Comparison of ENCODE assay signal across 9 cellular contexts in the genomic region with DNA sequence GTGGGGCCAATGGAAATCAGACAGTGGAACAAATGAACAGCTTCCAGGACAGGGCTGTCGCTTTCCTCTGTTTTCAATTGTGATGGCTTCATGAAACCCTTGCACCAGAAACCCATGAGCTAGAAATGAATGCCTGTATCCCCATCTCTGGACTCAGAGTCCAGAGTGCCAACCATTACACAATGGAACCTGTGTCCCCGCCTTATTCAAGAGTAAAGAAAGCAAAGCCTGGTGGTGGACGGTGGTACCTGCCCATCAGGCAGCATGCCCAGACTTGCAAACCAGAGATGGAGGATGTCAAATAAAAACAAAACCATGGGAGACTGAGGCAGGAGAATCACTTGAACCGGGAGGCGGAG. TPM values are rescaled to one million over a fixed set of nuclear protein-coding genes. Genes with fewer than 3 reads are reported as not detected.
DNase-seq lines count a peak whose midpoint lies in the region; ATAC-seq and TF ChIP-seq lines count a peak whose summit lies in the region.
"Had no signal": no experiment of that assay in that cellular context is flagged by ENCODE, and none has a peak within 500 bp of the region (broad histone marks: within the 10 kb centered on the region; RNA-seq: fewer than 3 reads in every experiment).

No MANE protein-coding gene starts in this region.

- no peaks in the 10 kb centered on the region for H3K36me3 ChIP-seq in lower lobe of right lung
- no peaks in the 10 kb centered on the region for H3K36me3 ChIP-seq in urinary bladder (ENCODE audit: insufficient read depth)

- WGBS in urinary bladder, result 68% methylated on average over 5 of the region's 5 CpGs

- H3K4me3 ChIP-seq in astrocyte of the spinal cord (ENCODE audit: low read depth, low read length) (no peak overlapping the region), lower lobe of right lung (no peak overlapping the region), urinary bladder (ENCODE audit: low read depth, low read length) (no peak overlapping the region)

- intact Hi-C loops in lower lobe of right lung (cut with DNase I), result no loop called here

- no peaks in the 10 kb centered on the region for H3K9me3 Mint-ChIP-seq in activated CD8-positive, alpha-beta memory T cell treated with anti-CD3 and anti-CD28 coated beads, Interleukin-2, amount 10 ng/mL, durations not matched to agents 7 days and 5 days (ENCODE audit: low read depth)

- in situ Hi-C loops in astrocyte of the spinal cord (cut with HindIII; ENCODE audit: low sequenced_read_pairs), result no loop called here

- TF ChIP-seq CTCF in astrocyte of the spinal cord (IDR thresholded peaks at IDR 0.05; ENCODE audit: low read depth, low read length) (peak; percentile 16), lower lobe of right lung (IDR thresholded peaks at IDR 0.05) (peak; percentile 20)

- H3K27ac ChIP-seq in lower lobe of right lung (peak overlapping the region; percentile 71), urinary bladder (ENCODE audit: low read depth) (peak overlapping the region; percentile 78)

- DNase-seq in activated CD8-positive, alpha-beta memory T cell treated with anti-CD3 and anti-CD28 coated beads, Interleukin-2, amount 50 U/mL, for 48 hours, result peak; percentile 46
- DNase-seq in activated CD8-positive, alpha-beta memory T cell treated with anti-CD3 and anti-CD28 coated beads, Interleukin-2, amount 10 ng/mL, durations not matched to agents 7 days and 5 days, result no peak
- no peak for DNase-seq in astrocyte of the spinal cord (ENCODE audit: low read depth, low spot score)
- DNase-seq in lower lobe of right lung, result no peak
- no peak for DNase-seq in NCI-H2081 (lab: John Stamatoyannopoulos, UW)
- no peak for DNase-seq in activated CD4-positive, alpha-beta T cell treated with anti-CD3 and anti-CD28 coated beads for 48 hours
- DNase-seq: activated effector memory CD4-positive, alpha-beta T cell treated with anti-CD3 and anti-CD28 coated beads, Interleukin-2, amount 50 U/mL, for 16 hours had no signal

- no peaks in the 10 kb centered on the region for H3K27me3 Mint-ChIP-seq in activated CD8-positive, alpha-beta memory T cell treated with anti-CD3 and anti-CD28 coated beads, Interleukin-2, amount 10 ng/mL, durations not matched to agents 7 days and 5 days

- CTCF ChIA-PET in activated CD8-positive, alpha-beta memory T cell treated with anti-CD3 and anti-CD28 coated beads, Interleukin-2, amount 10 ng/mL, durations not matched to agents 7 days and 5 days (lab: Charles Lee), result interaction anchor here (1.0 to 5.7 kb wide), 6 partner anchors 8 to 136 kb away, joined by 3 to 41 read pairs (median 6); no protein-coding TSS in a partner anchor

- H3K9me3 ChIP-seq in lower lobe of right lung, result no peaks in the 10 kb centered on the region

- no peak for ATAC-seq in activated CD8-positive, alpha-beta memory T cell treated with anti-CD3 and anti-CD28 coated beads, Interleukin-2, amount 10 ng/mL, durations not matched to agents 7 days and 5 days
- ATAC-seq in lower lobe of right lung (peak; percentile 23), GM19452 (IDR thresholded peaks at IDR 0.05; ENCODE audit: unreplicated experiment) (no peak)

- no peak overlapping the region for H3K4me3 Mint-ChIP-seq in activated CD8-positive, alpha-beta memory T cell treated with anti-CD3 and anti-CD28 coated beads, Interleukin-2, amount 10 ng/mL, durations not matched to agents 7 days and 5 days

- H3K27me3 ChIP-seq in lower lobe of right lung (ENCODE audit: low read depth), result no peaks in the 10 kb centered on the region

- H3K27ac Mint-ChIP-seq in activated CD8-positive, alpha-beta memory T cell treated with anti-CD3 and anti-CD28 coated beads, Interleukin-2, amount 10 ng/mL, durations not matched to agents 7 days and 5 days, result no peak overlapping the region

- peaks cover 32% of the 10 kb centered on the region for H3K4me1 Mint-ChIP-seq in activated CD8-positive, alpha-beta memory T cell treated with anti-CD3 and anti-CD28 coated beads, Interleukin-2, amount 10 ng/mL, durations not matched to agents 7 days and 5 days

- H3K4me1 ChIP-seq in lower lobe of right lung (peaks cover 58% of the 10 kb centered on the region), urinary bladder (ENCODE audit: insufficient read depth) (peaks cover 2% of the 10 kb centered on the region)

- peaks cover 1% of the 10 kb centered on the region for H3K36me3 Mint-ChIP-seq in activated CD8-positive, alpha-beta memory T cell treated with anti-CD3 and anti-CD28 coated beads, Interleukin-2, amount 10 ng/mL, durations not matched to agents 7 days and 5 days

RNA-seq across cellular contexts. Expression of gene CAPN2, which starts 4.4 kb away (rescaled TPM):
- 100 to 1,000 TPM; 183 to 255 TPM for total RNA-seq in activated CD8-positive, alpha-beta memory T cell treated with anti-CD3 and anti-CD28 coated beads, Interleukin-2, amount 10 ng/mL, durations not matched to agents 7 days and 5 days
- total RNA-seq in lower lobe of right lung (253 TPM), urinary bladder (117 TPM)
- polyA plus RNA-seq in urinary bladder, result 91.4 TPM

RNA-seq across cellular contexts. Expression of gene CAPN8, which starts 42.5 kb away (rescaled TPM):
- total RNA-seq in activated CD8-positive, alpha-beta memory T cell treated with anti-CD3 and anti-CD28 coated beads, Interleukin-2, amount 10 ng/mL, durations not matched to agents 7 days and 5 days, result not detected
- total RNA-seq in lower lobe of right lung (70.6 TPM), urinary bladder (1.6 TPM)
- polyA plus RNA-seq in urinary bladder, result 11.9 TPM

Comparison
In these comparisons a context has a peak if more than half of its experiments do, and no peak if none do; other contexts are left out.
1. ATAC-seq: peak in lower lobe of right lung (2 of 2); none in activated CD8-positive, alpha-beta memory T cell treated with anti-CD3 and anti-CD28 coated beads, Interleukin-2, amount 10 ng/mL, durations not matched to agents 7 days and 5 days (single experiment) and GM19452 (single experiment).
2. RNA of gene CAPN8, which starts 42.5 kb away (total RNA-seq): 70.6 TPM in lower lobe of right lung (single experiment); 1.6 TPM in urinary bladder (single experiment) and not detected in activated CD8-positive, alpha-beta memory T cell treated with anti-CD3 and anti-CD28 coated beads, Interleukin-2, amount 10 ng/mL, durations not matched to agents 7 days and 5 days; every median in the first group is over 10 times any median in the second.